ENCODE assay signal across 9 cellular contexts in the genomic region with DNA sequence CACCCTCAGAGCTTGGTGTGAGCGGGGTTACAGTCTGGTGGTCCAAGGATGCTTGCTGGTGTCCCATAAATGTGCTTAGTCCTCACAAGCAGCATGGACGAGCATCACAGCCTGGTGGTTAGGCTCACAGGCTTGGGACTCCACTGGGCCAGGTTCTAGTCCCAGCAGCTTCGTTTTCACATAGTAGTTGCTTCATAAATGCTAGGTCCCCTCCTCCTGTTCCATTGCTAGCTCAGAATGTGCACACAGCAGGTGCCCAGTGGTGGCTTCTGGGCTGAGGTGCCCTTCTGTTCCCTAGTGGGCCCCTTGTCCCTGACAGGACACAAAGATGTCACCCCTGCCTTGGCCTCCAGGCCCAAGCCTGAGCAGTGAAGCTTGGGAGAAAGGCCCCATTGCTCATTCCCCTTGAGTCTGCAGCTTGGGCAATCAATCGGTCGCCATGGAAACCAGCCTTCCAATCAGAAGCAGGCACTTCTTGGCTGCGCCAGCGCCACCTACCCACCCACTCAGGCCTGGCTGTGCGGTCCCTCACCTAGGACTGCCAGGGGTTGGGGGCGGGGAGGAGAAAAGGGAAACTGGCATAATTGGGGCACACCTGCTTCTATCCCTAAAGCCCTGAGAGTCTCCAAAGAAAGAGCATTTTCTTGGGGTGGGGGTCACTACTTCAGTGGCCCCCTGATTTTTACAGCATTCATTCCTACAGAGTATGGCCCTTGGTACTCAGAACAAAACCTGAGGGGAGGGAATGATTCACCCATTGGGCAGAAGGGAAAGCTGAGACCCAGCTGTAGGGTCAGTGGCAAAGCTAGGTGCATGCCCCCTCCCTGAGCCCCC. TPM values are rescaled to one million over a fixed set of nuclear protein-coding genes. Genes with fewer than 3 reads are reported as not detected.
A peak's percentile ranks its signal among the peaks of the same experiment; 100 is the strongest.
DNase-seq lines count a peak whose midpoint lies in the region; ATAC-seq, FAIRE-seq and TF ChIP-seq lines count a peak whose summit lies in the region.
"Had no signal": no experiment of that assay in that cellular context is flagged by ENCODE, and none has a peak within 500 bp of the region (broad histone marks: within the 10 kb centered on the region; RNA-seq: fewer than 3 reads in every experiment).

No MANE protein-coding gene starts in this region.

- no peak overlapping the region for H3K4me2 ChIP-seq in H1 (ENCODE audit: insufficient read depth in 1 of 2, low read depth in 2 of 2, low read length in 2 of 2)

- no peaks in the 10 kb centered on the region for H4K20me1 ChIP-seq in H1 (replicated peaks in 1 of 2; ENCODE audit: control insufficient read depth in 1 of 2, insufficient read depth in 2 of 2, low read length in 2 of 2)

- H2BK12ac ChIP-seq in H1 (ENCODE audit: low read depth, low read length): no peak overlapping the region

- no peak overlapping the region for H2BK120ac ChIP-seq in H1 (replicated peaks; ENCODE audit: low read depth, low read length)

- H2BK5ac ChIP-seq in H1 (ENCODE audit: low read depth, low read length): no peak overlapping the region

- no peak overlapping the region for H3K23ac ChIP-seq in H1 (ENCODE audit: insufficient read length)

- no peak overlapping the region for H3K56ac ChIP-seq in H1 (replicated peaks; ENCODE audit: insufficient read length, low read depth, low read length)

- H4K5ac ChIP-seq in H1 (ENCODE audit: insufficient read length, low read depth, low read length): no peak overlapping the region

- H3K9ac ChIP-seq in H1 (replicated peaks in 1 of 4; ENCODE audit: extremely low read depth in 1 of 4, low read depth in 3 of 4, low read length in 3 of 4): no peak overlapping the region

- no peak overlapping the region for H3K4ac ChIP-seq in H1 (replicated peaks; ENCODE audit: insufficient read length, low read depth, low read length)

- no peak overlapping the region for H2AFZ ChIP-seq in H1 (ENCODE audit: low read length)

- H4K8ac ChIP-seq in H1 (ENCODE audit: extremely low read depth, insufficient read depth, low read length): no peak overlapping the region

- intact Hi-C loops in posterior cingulate gyrus (cut with DNase I): no loop called here

- 31% methylated on average over 9 of the region's 9 CpGs; no CpG with 5 or more reads in 1 of the 2 experiments for WGBS in H1 (ENCODE audit: extremely low coverage in 1 of 2, insufficient coverage in 1 of 2, insufficient read length in 1 of 2, insufficient replicate concordance in 2 of 2, low coverage in 1 of 2, low lambda C conversion rate in 2 of 2, missing lambda C conversion rate in 1 of 2), 2 experiments

- no peak overlapping the region for H3K18ac ChIP-seq in H1 (ENCODE audit: extremely low read depth, low read length)

- POLR2A ChIA-PET in H1 (lab: Charles Lee; ENCODE audit: partially characterized antibody): interaction anchor here (0.9 to 2.4 kb wide), 2 partner anchors 12 to 96 kb away, joined by 3 to 9 read pairs; no protein-coding TSS in a partner anchor

- TF ChIP-seq EP300 in H1 (IDR thresholded peaks at IDR 0.05; ENCODE audit: borderline replicate concordance in 1 of 2, low read depth in 2 of 2, low read length in 2 of 2): no peak

- H3K14ac ChIP-seq in H1 (ENCODE audit: insufficient read length): no peak overlapping the region

- H2AK5ac ChIP-seq in H1 (ENCODE audit: low read depth, low read length): no peak overlapping the region; the same call in 1 of the 2 replicates

- peaks cover 15% of the 10 kb centered on the region; the same call in 1 of the 2 replicates for H3K27me3 ChIP-seq in SJCRH30
- peaks cover 0 to 27% (median 12%) of the 10 kb centered on the region in 4 experiments; a peak in 5 of 7 replicates for H3K27me3 ChIP-seq in H1 (replicated peaks in 1 of 4; ENCODE audit: control insufficient read depth in 3 of 4, extremely low read depth in 1 of 4, insufficient read depth in 3 of 4, low read length in 3 of 4)

- H3K27ac ChIP-seq in SJCRH30: no peak overlapping the region
- no peak overlapping the region for H3K27ac ChIP-seq in H1 (ENCODE audit: low read depth, low read length)

- H3K36me3 ChIP-seq in SJCRH30 (no peaks in the 10 kb centered on the region), H1 (ENCODE audit: control insufficient read depth in 2 of 4, insufficient read depth in 4 of 4, low read length in 3 of 4) (no peaks in the 10 kb centered on the region)

- CTCF ChIA-PET in H1 (lab: Charles Lee; ENCODE audit: partially characterized antibody): interaction anchor here (0.6 to 7.5 kb wide), 27 partner anchors 8 to 313 kb away, joined by 3 to 61 read pairs (median 5); no protein-coding TSS in a partner anchor

- DNase-seq in DMS 273 (lab: John Stamatoyannopoulos, UW; ENCODE audit: unreplicated experiment) (peak; percentile 82), DMS 273 treated with DMSO at 0.1 percent for 48 hours (lab: John Stamatoyannopoulos, UW) (no peak), KBM-7 (peak; percentile 79), SJCRH30 (peak; percentile 47 to 59), H1 (ENCODE audit: low read depth in 1 of 2, low spot score in 2 of 2) (peak; percentile 69 to 91), posterior cingulate gyrus (peak; percentile 40 to 97 (median 80))

- H3K4me3 ChIP-seq in SJCRH30 (no peak overlapping the region), H1 (ENCODE audit: extremely low read depth in 1 of 4, insufficient read depth in 2 of 4, low read depth in 3 of 4, low read length in 4 of 4) (no peak overlapping the region)

- TF ChIP-seq POLR2A in H1 (IDR thresholded peaks at IDR 0.05; ENCODE audit: control extremely low read depth in 1 of 2, low read depth in 2 of 2, low read length in 2 of 2): no peak

- H3K9me3 ChIP-seq in SJCRH30 (replicated peaks) (no peaks in the 10 kb centered on the region), H1 (ENCODE audit: insufficient read depth in 2 of 2, low read depth in 1 of 2, low read length in 1 of 2) (no peaks in the 10 kb centered on the region)

- no peaks in the 10 kb centered on the region for H3K4me1 ChIP-seq in SJCRH30
- peaks cover 0 to 15% (median 4%) of the 10 kb centered on the region in 4 experiments; a peak in 5 of 7 replicates for H3K4me1 ChIP-seq in H1 (replicated peaks in 1 of 4; ENCODE audit: control insufficient read depth in 3 of 4, insufficient read depth in 4 of 4, low read length in 3 of 4)

- H2BK15ac ChIP-seq in H1 (ENCODE audit: low read length): no peak overlapping the region

- in situ Hi-C loops in KBM-7 (cut with MboI; ENCODE audit: low pct_unique_long_range_greater_than_20kb, low sequenced_read_pairs): no loop called here

- H4K91ac ChIP-seq in H1 (replicated peaks; ENCODE audit: insufficient read length, low read length): no peak overlapping the region

- H2BK20ac ChIP-seq in H1 (ENCODE audit: low read length): no peak overlapping the region

- ATAC-seq in HG03457 (IDR thresholded peaks at IDR 0.05; ENCODE audit: unreplicated experiment): no peak
- no peak for ATAC-seq in HG02623 (IDR thresholded peaks at IDR 0.05; ENCODE audit: unreplicated experiment)

- H3K23me2 ChIP-seq in H1 (ENCODE audit: low read depth, low read length): peaks cover 9% of the 10 kb centered on the region; the same call in 1 of the 2 replicates

- no peaks in the 10 kb centered on the region for H3K79me1 ChIP-seq in H1 (ENCODE audit: low read depth, low read length)

- no peaks in the 10 kb centered on the region for H3K79me2 ChIP-seq in H1 (ENCODE audit: control insufficient read depth in 1 of 2, insufficient read depth in 2 of 2, low read length in 2 of 2)

- TF ChIP-seq RAD21 in H1 (IDR thresholded peaks at IDR 0.05 in 1 of 2, conservative IDR thresholded peaks at IDR 0.05 in 1 of 2; ENCODE audit: low read depth in 2 of 2, low read length in 2 of 2): peak; percentile 13 to 21; a peak in 1 of 4 replicates

- peak; percentile 79 for FAIRE-seq in H1 (lab: Jason Lieb, UNC)
- FAIRE-seq: A204.1 had no signal

- peak; percentile 44 to 81 (median 73) for TF ChIP-seq CTCF in H1 (IDR thresholded peaks at IDR 0.05; ENCODE audit: control extremely low read depth in 1 of 3, insufficient read depth in 1 of 3, low read depth in 1 of 3, low read length in 3 of 3)

TF ChIP-seq in H1, 55 proteins besides CTCF, POLR2A, EP300 and RAD21:
- TF ChIP-seq NANOG (IDR thresholded peaks at IDR 0.05; ENCODE audit: insufficient read depth, low read depth, low read length, poor library complexity, severe bottlenecking) (peak; percentile 66), GTF2F1 (IDR thresholded peaks at IDR 0.05; ENCODE audit: borderline replicate concordance, low read depth, low read length) (no peak), POLR2AphosphoS5 (IDR thresholded peaks at IDR 0.05; ENCODE audit: low read depth, low read length) (no peak), CREB1 (IDR thresholded peaks at IDR 0.05) (0 out of 2 replicates have a peak, but pooled peaks have one; percentile 15), BACH1 (IDR thresholded peaks at IDR 0.05; ENCODE audit: low read length) (no peak), KDM5A (IDR thresholded peaks at IDR 0.05; ENCODE audit: low read length) (no peak), FOSL1 (IDR thresholded peaks at IDR 0.05; ENCODE audit: insufficient read depth, low read depth, low read length) (no peak), TEAD4 (IDR thresholded peaks at IDR 0.05; ENCODE audit: low read depth, low read length) (0 out of 2 replicates have a peak, but pooled peaks have one; percentile 10), RXRA (IDR thresholded peaks at IDR 0.05; ENCODE audit: insufficient read depth, low read depth, low read length) (no peak), EGR1 (IDR thresholded peaks at IDR 0.05; ENCODE audit: borderline replicate concordance, low read depth, low read length) (peak; percentile 48; the same call in 1 of the 2 replicates), CEBPB (IDR thresholded peaks at IDR 0.05; ENCODE audit: low read depth, low read length) (peak; percentile 78), CHD2 (IDR thresholded peaks at IDR 0.05; ENCODE audit: low read length) (0 out of 2 replicates have a peak, but pooled peaks have one; percentile 56), TBP (IDR thresholded peaks at IDR 0.05; ENCODE audit: low read depth, low read length) (no peak)
TF ChIP-seq in H1: peak in this region for 6.

RNA-seq across cellular contexts. Expression of a gene that starts 48.1 kb away (rescaled TPM):
- total RNA-seq in SJCRH30 (2014; rRNA removed; shearing (Covaris generic)): not detected in 2 replicates
- not detected in 2 replicates for total RNA-seq in H1 (2021; fragmentation: NEBNext Ultra II Directional; extraction: Animal tissue kit (Norgen Biotek cat#: 25700))
- 0.08 and 0.09 TPM in 2 replicates for polyA plus RNA-seq in H1 (2011; rRNA removed)
- 0.43 TPM for polyA plus RNA-seq in H1 (2011; cell fraction: cytosol; rRNA removed)
- 0.16 TPM for polyA plus RNA-seq in H1 (2011; cell fraction: nucleus; rRNA removed)
- 0.07 to 0.11 TPM in 2 of 4 replicates, not detected in the others for polyA plus RNA-seq in H1 (2012, experiment 1 of 2)
- not detected for polyA plus RNA-seq in H1 (2012, experiment 2 of 2)
- polyA plus RNA-seq in H1 (2013, experiment 1 of 2): 0.02 TPM
- 0.04 TPM for polyA plus RNA-seq in H1 (2013, experiment 2 of 2)
- polyA minus RNA-seq in H1 (2011; rRNA and poly(A)+ RNA removed): 0.10 TPM in 1 of 2 replicates, not detected in the other
- not detected for polyA minus RNA-seq in H1 (2011; cell fraction: cytosol; rRNA and poly(A)+ RNA removed)
- not detected for polyA minus RNA-seq in H1 (2011; cell fraction: nucleus; rRNA and poly(A)+ RNA removed)
